Comparison of ENCODE assay signal across 9 cellular contexts in the genomic region with DNA sequence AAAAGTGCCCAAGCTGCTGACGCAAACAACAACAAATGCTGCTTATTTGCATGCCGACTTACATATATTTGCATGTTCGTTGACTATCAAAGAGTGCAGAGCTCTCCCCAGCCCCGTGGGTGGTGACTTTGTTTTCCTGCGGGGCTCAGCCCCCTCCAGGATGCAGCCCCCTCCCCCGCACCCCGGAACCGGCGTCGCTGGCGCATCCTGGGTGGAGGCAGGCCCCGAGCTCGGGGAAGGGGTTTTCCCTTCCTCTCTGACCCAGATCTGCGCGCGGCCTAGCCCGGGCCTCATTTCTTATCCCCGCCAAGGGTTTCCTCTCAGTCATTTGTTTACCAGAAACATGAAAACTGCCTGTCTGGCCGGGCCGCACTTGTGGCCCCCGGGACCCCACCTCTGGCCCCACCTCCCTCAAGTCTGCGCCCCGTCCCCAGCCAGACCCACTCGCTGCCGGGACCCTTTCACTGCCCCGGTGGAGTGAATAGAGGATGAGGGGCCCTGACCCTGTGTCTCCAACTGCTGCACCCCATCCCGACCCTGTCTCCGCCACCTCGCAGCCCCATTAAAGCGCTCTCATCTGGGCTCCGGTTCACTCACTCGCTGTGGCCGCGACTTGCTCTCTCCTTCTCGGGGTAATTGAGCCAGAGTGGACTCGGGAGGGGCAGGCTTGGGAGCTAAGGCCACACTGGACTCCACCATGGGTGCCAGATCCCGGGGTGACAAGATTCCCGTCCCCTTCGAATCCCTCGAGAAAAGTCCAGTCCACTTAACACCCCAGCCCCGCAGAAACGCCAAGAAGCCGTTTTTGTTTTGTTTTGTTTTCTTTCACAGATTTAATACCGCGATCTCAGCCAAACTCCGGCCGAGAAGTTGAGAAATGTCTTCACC. TPM values are rescaled to one million over a fixed set of nuclear protein-coding genes. Genes with fewer than 3 reads are reported as not detected.
DNase-seq lines count a peak whose midpoint lies in the region; ATAC-seq and TF ChIP-seq lines count a peak whose summit lies in the region.
"Had no signal": no experiment of that assay in that cellular context is flagged by ENCODE, and none has a peak within 500 bp of the region (broad histone marks: within the 10 kb centered on the region; RNA-seq: fewer than 3 reads in every experiment).

No MANE protein-coding gene starts in this region.

- H3K4me3 Mint-ChIP-seq in activated T-helper 1 cell treated with anti-CD3 and anti-CD28 coated beads, Interleukin-12 subunit alpha, Interleukin-12 subunit beta, Interleukin-2, Interleukin-4 antibody, amounts not matched to agents 30 ng/mL and 10 ng/mL and 1 ng/mL, durations not matched to agents 14 hours and 24 hours and 36 hours, result peak overlapping the region; percentile 75
- H3K4me3 Mint-ChIP-seq in memory B cell, result peak overlapping the region; percentile 80
- peak overlapping the region; percentile 74 for H3K4me3 Mint-ChIP-seq in stimulated activated memory B cell treated with anti-CD40 and anti-IgM and Interleukin-4, amounts not matched to agents 10 μg/mL and 1 μg/mL and 100 μg/mL, for 72 hours

- DNase-seq in NCI-H526 treated with DMSO at 0.1 percent for 48 hours (lab: John Stamatoyannopoulos, UW) (peak; percentile 97), memory B cell (ENCODE audit: low spot score in 2 of 2) (peak; percentile 34 to 37), dorsolateral prefrontal cortex (no peak), mesenteric fat pad (ENCODE audit: low spot score) (no peak), cortex of kidney (lab: John Stamatoyannopoulos, UW) (no peak)
- peak; percentile 88 for DNase-seq in activated T-helper 1 cell treated with anti-CD3 and anti-CD28 coated beads, Interleukin-12 subunit alpha, Interleukin-12 subunit beta, Interleukin-2, Interleukin-4 antibody, amounts not matched to agents 30 ng/mL and 10 ng/mL and 1 ng/mL, durations not matched to agents 14 hours and 24 hours and 36 hours (ENCODE audit: low spot score)
- DNase-seq: T1000 had no signal

- peak overlapping the region in 1 of 59 donors; percentile 6 for H3K4me3 ChIP-seq in dorsolateral prefrontal cortex

- peaks cover 45% of the 10 kb centered on the region for H3K4me1 Mint-ChIP-seq in activated T-helper 1 cell treated with anti-CD3 and anti-CD28 coated beads, Interleukin-12 subunit alpha, Interleukin-12 subunit beta, Interleukin-2, Interleukin-4 antibody, amounts not matched to agents 30 ng/mL and 10 ng/mL and 1 ng/mL, durations not matched to agents 14 hours and 24 hours and 36 hours (ENCODE audit: low read depth)
- H3K4me1 Mint-ChIP-seq in memory B cell, result peaks cover 9% of the 10 kb centered on the region
- H3K4me1 Mint-ChIP-seq in stimulated activated memory B cell treated with anti-CD40 and anti-IgM and Interleukin-4, amounts not matched to agents 10 μg/mL and 1 μg/mL and 100 μg/mL, for 72 hours, result peaks cover 18% of the 10 kb centered on the region

- TF ChIP-seq CTCF in dorsolateral prefrontal cortex (IDR thresholded peaks at IDR 0.05 in 54 of 56, conservative IDR thresholded peaks at IDR 0.05 in 2 of 56; ENCODE audit: low read depth in 1 of 56, partially characterized antibody in 56 of 56), result no peak

- no peak overlapping the region for H3K27ac ChIP-seq in dorsolateral prefrontal cortex

- peaks cover 37% of the 10 kb centered on the region for H3K36me3 Mint-ChIP-seq in activated T-helper 1 cell treated with anti-CD3 and anti-CD28 coated beads, Interleukin-12 subunit alpha, Interleukin-12 subunit beta, Interleukin-2, Interleukin-4 antibody, amounts not matched to agents 30 ng/mL and 10 ng/mL and 1 ng/mL, durations not matched to agents 14 hours and 24 hours and 36 hours (ENCODE audit: low read depth)
- H3K36me3 Mint-ChIP-seq in memory B cell, result no peaks in the 10 kb centered on the region
- H3K36me3 Mint-ChIP-seq in stimulated activated memory B cell treated with anti-CD40 and anti-IgM and Interleukin-4, amounts not matched to agents 10 μg/mL and 1 μg/mL and 100 μg/mL, for 72 hours, result no peaks in the 10 kb centered on the region

- peak overlapping the region; percentile 84 for H3K27ac Mint-ChIP-seq in activated T-helper 1 cell treated with anti-CD3 and anti-CD28 coated beads, Interleukin-12 subunit alpha, Interleukin-12 subunit beta, Interleukin-2, Interleukin-4 antibody, amounts not matched to agents 30 ng/mL and 10 ng/mL and 1 ng/mL, durations not matched to agents 14 hours and 24 hours and 36 hours
- peak overlapping the region; percentile 75 for H3K27ac Mint-ChIP-seq in memory B cell
- H3K27ac Mint-ChIP-seq in stimulated activated memory B cell treated with anti-CD40 and anti-IgM and Interleukin-4, amounts not matched to agents 10 μg/mL and 1 μg/mL and 100 μg/mL, for 72 hours, result peak overlapping the region; percentile 38

- intact Hi-C loops in activated T-helper 1 cell treated with anti-CD3 and anti-CD28 coated beads, Interleukin-12 subunit alpha, Interleukin-12 subunit beta, Interleukin-2, Interleukin-4 antibody, amounts not matched to agents 30 ng/mL and 10 ng/mL and 1 ng/mL, durations not matched to agents 14 hours and 24 hours and 36 hours (cut with micrococcal nuclease), result loop anchor here (1.0 to 5.0 kb wide), 6 partner anchors 14 to 261 kb away; partner anchors contain the start of genes ACOT7, GPR153 and RPL22
- intact Hi-C loops in dorsolateral prefrontal cortex (cut with DNase I), result no loop called here

- H3K27me3 Mint-ChIP-seq in activated T-helper 1 cell treated with anti-CD3 and anti-CD28 coated beads, Interleukin-12 subunit alpha, Interleukin-12 subunit beta, Interleukin-2, Interleukin-4 antibody, amounts not matched to agents 30 ng/mL and 10 ng/mL and 1 ng/mL, durations not matched to agents 14 hours and 24 hours and 36 hours (ENCODE audit: insufficient read depth), result peaks cover 11% of the 10 kb centered on the region
- peaks cover 34% of the 10 kb centered on the region for H3K27me3 Mint-ChIP-seq in memory B cell
- H3K27me3 Mint-ChIP-seq in stimulated activated memory B cell treated with anti-CD40 and anti-IgM and Interleukin-4, amounts not matched to agents 10 μg/mL and 1 μg/mL and 100 μg/mL, for 72 hours, result peaks cover 80% of the 10 kb centered on the region

- peaks cover 0 to 49% (median 18%) of the 10 kb centered on the region in 45 donors for H3K27me3 ChIP-seq in dorsolateral prefrontal cortex

- no peaks in the 10 kb centered on the region for H3K9me3 Mint-ChIP-seq in activated T-helper 1 cell treated with anti-CD3 and anti-CD28 coated beads, Interleukin-12 subunit alpha, Interleukin-12 subunit beta, Interleukin-2, Interleukin-4 antibody, amounts not matched to agents 30 ng/mL and 10 ng/mL and 1 ng/mL, durations not matched to agents 14 hours and 24 hours and 36 hours
- no peaks in the 10 kb centered on the region for H3K9me3 Mint-ChIP-seq in memory B cell
- H3K9me3 Mint-ChIP-seq in stimulated activated memory B cell treated with anti-CD40 and anti-IgM and Interleukin-4, amounts not matched to agents 10 μg/mL and 1 μg/mL and 100 μg/mL, for 72 hours, result no peaks in the 10 kb centered on the region

- peak; percentile 85 for ATAC-seq in memory B cell (ENCODE audit: low read depth)
- ATAC-seq in stimulated activated memory B cell treated with anti-CD40 and anti-IgM and Interleukin-4, amounts not matched to agents 10 μg/mL and 1 μg/mL and 100 μg/mL, for 72 hours, result peak; percentile 42
- no peak for ATAC-seq in HG02840 (IDR thresholded peaks at IDR 0.05; ENCODE audit: low FRiP score, unreplicated experiment)

RNA-seq across cellular contexts. Expression of gene TNFRSF25, which starts 5.4 kb away (rescaled TPM):
- total RNA-seq in activated T-helper 1 cell treated with anti-CD3 and anti-CD28 coated beads, Interleukin-12 subunit alpha, Interleukin-12 subunit beta, Interleukin-2, Interleukin-4 antibody, amounts not matched to agents 30 ng/mL and 10 ng/mL and 1 ng/mL, durations not matched to agents 14 hours and 24 hours and 36 hours, result 151 and 158 TPM in 2 replicates
- 100 to 1,000 TPM in 3 of 120 experiments, 10 to 100 TPM in 117; 15.2 to 106 (median 54.0) TPM for total RNA-seq in dorsolateral prefrontal cortex
- 6.0 TPM for total RNA-seq in mesenteric fat pad

RNA-seq across cellular contexts. Expression of gene PLEKHG5, which starts 30.9 kb away (rescaled TPM):
- 1.8 and 2.2 TPM in 2 replicates for total RNA-seq in activated T-helper 1 cell treated with anti-CD3 and anti-CD28 coated beads, Interleukin-12 subunit alpha, Interleukin-12 subunit beta, Interleukin-2, Interleukin-4 antibody, amounts not matched to agents 30 ng/mL and 10 ng/mL and 1 ng/mL, durations not matched to agents 14 hours and 24 hours and 36 hours
- 100 to 1,000 TPM in 1 of 120 experiments, 10 to 100 TPM in 119; 15.9 to 101 (median 58.6) TPM for total RNA-seq in dorsolateral prefrontal cortex
- 9.3 TPM for total RNA-seq in mesenteric fat pad

RNA-seq across cellular contexts. Expression of gene ESPN, which starts 36.0 kb away (rescaled TPM):
- total RNA-seq in activated T-helper 1 cell treated with anti-CD3 and anti-CD28 coated beads, Interleukin-12 subunit alpha, Interleukin-12 subunit beta, Interleukin-2, Interleukin-4 antibody, amounts not matched to agents 30 ng/mL and 10 ng/mL and 1 ng/mL, durations not matched to agents 14 hours and 24 hours and 36 hours, result 1.2 and 1.8 TPM in 2 replicates
- 1 to 10 TPM in 40 of 120 experiments, under 1 TPM in 23, not detected in 57; 0.26 to 5.3 (median 1.2) TPM for total RNA-seq in dorsolateral prefrontal cortex
- total RNA-seq in mesenteric fat pad, result 0.80 TPM

RNA-seq across cellular contexts. Expression of gene HES2, which starts 40.9 kb away (rescaled TPM):
- 0.27 and 0.29 TPM in 2 replicates for total RNA-seq in activated T-helper 1 cell treated with anti-CD3 and anti-CD28 coated beads, Interleukin-12 subunit alpha, Interleukin-12 subunit beta, Interleukin-2, Interleukin-4 antibody, amounts not matched to agents 30 ng/mL and 10 ng/mL and 1 ng/mL, durations not matched to agents 14 hours and 24 hours and 36 hours
- under 1 TPM in 4 of 120 experiments, not detected in 116; 0.13 to 0.39 (median 0.26) TPM for total RNA-seq in dorsolateral prefrontal cortex
- 0.19 TPM for total RNA-seq in mesenteric fat pad

Comparison
In these comparisons a context has a peak if more than half of its experiments do, and no peak if none do; other contexts are left out.
1. DNase-seq: peak in NCI-H526 treated with DMSO at 0.1 percent for 48 hours (single experiment), activated T-helper 1 cell treated with anti-CD3 and anti-CD28 coated beads, Interleukin-12 subunit alpha, Interleukin-12 subunit beta, Interleukin-2, Interleukin-4 antibody, amounts not matched to agents 30 ng/mL and 10 ng/mL and 1 ng/mL, durations not matched to agents 14 hours and 24 hours and 36 hours (single experiment) and memory B cell (2 of 2); none in dorsolateral prefrontal cortex (0 of 10), mesenteric fat pad (single experiment) and cortex of kidney (single experiment).
2. Peak in every context shown above with its lines, with median percentiles within 50 percentile points of each other: H3K27ac Mint-ChIP-seq and H3K4me3 Mint-ChIP-seq.